Comparison of ENCODE assay signal across 1 cellular context in genomic region chr11:910589-911030, GRCh38.
TF ChIP-seq lines count a peak whose summit lies in the region.

CHID1 (minus strand) TSS chr11:910810; CDS start chr11:904816, 5,994 bp downstream.

TF ChIP-seq in HepG2, 621 proteins besides CTCF, POLR2A, EP300 and RAD21 (continued from another document and continues in another):
- TF ChIP-seq KIAA2018 (CRISPR knock-in tag; IDR thresholded peaks at IDR 0.05; ENCODE audit: borderline replicate concordance): no peak
- TF ChIP-seq ZNF550 (CRISPR knock-in tag; IDR thresholded peaks at IDR 0.05; ENCODE audit: borderline replicate concordance): no peak
- no peak for TF ChIP-seq ZNF512B (CRISPR knock-in tag; IDR thresholded peaks at IDR 0.05; ENCODE audit: borderline replicate concordance)
- no peak for TF ChIP-seq IKZF5 (CRISPR knock-in tag; IDR thresholded peaks at IDR 0.05)
- no peak for TF ChIP-seq NCOA5 (CRISPR knock-in tag; IDR thresholded peaks at IDR 0.05)
- TF ChIP-seq EZH2 (conservative IDR thresholded peaks at IDR 0.05; ENCODE audit: low read depth, low read length): no peak
- no peak for TF ChIP-seq ZNF605 (CRISPR knock-in tag; IDR thresholded peaks at IDR 0.05)
- TF ChIP-seq AKNA (CRISPR knock-in tag; IDR thresholded peaks at IDR 0.05; ENCODE audit: borderline replicate concordance): no peak
- TF ChIP-seq JUND (CRISPR knock-in tag; IDR thresholded peaks at IDR 0.05): no peak
- no peak for TF ChIP-seq NFE2L1 (CRISPR knock-in tag; IDR thresholded peaks at IDR 0.05; ENCODE audit: borderline replicate concordance)
- TF ChIP-seq SATB2 (CRISPR knock-in tag; IDR thresholded peaks at IDR 0.05): no peak
- no peak for TF ChIP-seq ELF1 (CRISPR knock-in tag; IDR thresholded peaks at IDR 0.05)
- 0 out of 2 replicates have a peak, but pooled peaks have one; percentile 12 for TF ChIP-seq ZNF124 (CRISPR knock-in tag; IDR thresholded peaks at IDR 0.05)
- TF ChIP-seq KDM4B (CRISPR knock-in tag; IDR thresholded peaks at IDR 0.05): no peak
- TF ChIP-seq SP4 (CRISPR knock-in tag; IDR thresholded peaks at IDR 0.05): peak; percentile 47; the same call in 1 of the 2 replicates
- no peak for TF ChIP-seq ZNF44 (CRISPR knock-in tag; IDR thresholded peaks at IDR 0.05)
- TF ChIP-seq DDIT3 (CRISPR knock-in tag; IDR thresholded peaks at IDR 0.05): no peak
- TF ChIP-seq SMAD3 (CRISPR knock-in tag; IDR thresholded peaks at IDR 0.05): no peak
- no peak for TF ChIP-seq ZNF614 (CRISPR knock-in tag; IDR thresholded peaks at IDR 0.05; ENCODE audit: borderline replicate concordance)
- TF ChIP-seq ZNF616 (CRISPR knock-in tag; IDR thresholded peaks at IDR 0.05; ENCODE audit: low read depth): no peak; the same call in 1 of the 2 replicates
- peak; percentile 65 for TF ChIP-seq ASH2L (IDR thresholded peaks at IDR 0.05; ENCODE audit: insufficient read length, low read depth, low read length)
- TF ChIP-seq FOXP1 (IDR thresholded peaks at IDR 0.05): no peak
- TF ChIP-seq FOXP1 (CRISPR knock-in tag; IDR thresholded peaks at IDR 0.05): no peak
- TF ChIP-seq ELF4 (CRISPR knock-in tag; IDR thresholded peaks at IDR 0.05; ENCODE audit: borderline replicate concordance): no peak
- TF ChIP-seq ZNF17 (CRISPR knock-in tag; IDR thresholded peaks at IDR 0.05): no peak
- peak; percentile 90 for TF ChIP-seq ZFX (CRISPR knock-in tag; IDR thresholded peaks at IDR 0.05; ENCODE audit: low read depth)
- peak; percentile 62; the same call in 1 of the 2 replicates for TF ChIP-seq ZNF274 (CRISPR knock-in tag; IDR thresholded peaks at IDR 0.05)
- TF ChIP-seq TFE3 (CRISPR knock-in tag; IDR thresholded peaks at IDR 0.05): no peak
- no peak for TF ChIP-seq ZNF549 (CRISPR knock-in tag; IDR thresholded peaks at IDR 0.05)
- TF ChIP-seq HMGXB4 (CRISPR knock-in tag; IDR thresholded peaks at IDR 0.05; ENCODE audit: borderline replicate concordance in 1 of 2, low read depth in 1 of 2): 0 out of 4 replicates have a peak, but pooled peaks of 1 of the 2 experiments have one; percentile 46
- TF ChIP-seq ZNF282 (IDR thresholded peaks at IDR 0.05; ENCODE audit: partially characterized antibody): no peak
- no peak for TF ChIP-seq ZNF841 (CRISPR knock-in tag; IDR thresholded peaks at IDR 0.05; ENCODE audit: borderline replicate concordance)
- no peak for TF ChIP-seq FOXA1 (IDR thresholded peaks at IDR 0.05)
- no peak for TF ChIP-seq FOXA1 (CRISPR knock-in tag; IDR thresholded peaks at IDR 0.05)
- TF ChIP-seq ZNF784 (CRISPR knock-in tag; IDR thresholded peaks at IDR 0.05; ENCODE audit: borderline replicate concordance): no peak
